In the genomic region with DNA sequence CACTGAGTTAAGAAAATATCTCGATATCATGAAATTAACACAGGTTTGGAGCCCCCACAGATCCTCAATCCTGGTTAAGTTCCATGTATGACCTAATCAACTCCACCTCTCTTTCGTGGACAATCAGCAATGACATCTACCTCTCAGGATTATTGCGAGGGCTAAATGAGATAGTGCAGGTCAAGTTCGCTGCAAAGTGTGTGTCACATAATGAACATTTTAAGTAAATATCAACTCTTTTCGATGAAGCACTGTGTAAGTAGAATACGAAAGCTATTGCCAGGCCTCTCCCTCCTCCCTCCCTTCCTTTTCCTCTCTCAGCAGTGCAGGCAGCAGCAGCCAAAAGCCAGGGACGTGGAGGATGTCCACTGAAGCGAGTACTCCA, we compare ENCODE assay signal across 8 cellular contexts. TPM values are rescaled to one million over a fixed set of nuclear protein-coding genes. Genes with fewer than 3 reads are reported as not detected.
DNase-seq lines count a peak whose midpoint lies in the region; ATAC-seq and TF ChIP-seq lines count a peak whose summit lies in the region.

No MANE protein-coding gene starts in this region.

- peak overlapping the region; percentile 84 for H3K27ac Mint-ChIP-seq in CD8-positive, alpha-beta T cell
- H3K27ac Mint-ChIP-seq in neural crest cell (ENCODE audit: unreplicated experiment): peak overlapping the region; percentile 87

- no peaks in the 10 kb centered on the region for H4K20me1 ChIP-seq in KMS-11 (ENCODE audit: insufficient read depth)

- H3K27me3 Mint-ChIP-seq in CD8-positive, alpha-beta T cell (ENCODE audit: low read depth): no peaks in the 10 kb centered on the region
- H3K27me3 Mint-ChIP-seq in neural crest cell (ENCODE audit: low read depth): no peaks in the 10 kb centered on the region

- POLR2A ChIA-PET in CD8-positive, alpha-beta T cell (lab: Charles Lee): interaction anchor here (0.6 to 2.2 kb wide), 4 partner anchors 11 to 79 kb away, joined by 3 to 6 read pairs (median 3); partner anchors contain the start of gene DDX59

- peaks cover 37% of the 10 kb centered on the region for H3K79me2 ChIP-seq in KMS-11 (ENCODE audit: insufficient read depth, low read depth)

- H3K4me1 ChIP-seq in CD8-positive, alpha-beta T cell (ENCODE audit: insufficient read depth, low read length): peaks cover 25% of the 10 kb centered on the region
- peaks cover 37% of the 10 kb centered on the region for H3K4me1 ChIP-seq in KMS-11 (ENCODE audit: low read depth, poor library complexity, severe bottlenecking)

- H3K9ac ChIP-seq in KMS-11: peak overlapping the region; percentile 95; the same call in 1 of the 2 replicates

- H3K36me3 ChIP-seq in CD8-positive, alpha-beta T cell (ENCODE audit: insufficient read depth, low read length): no peaks in the 10 kb centered on the region
- no peaks in the 10 kb centered on the region for H3K36me3 ChIP-seq in KMS-11 (ENCODE audit: insufficient read depth)

- no peak for TF ChIP-seq CTCF in CD8-positive, alpha-beta T cell (IDR thresholded peaks at IDR 0.05)
- no peak for TF ChIP-seq CTCF in KMS-11 (conservative IDR thresholded peaks at IDR 0.05; ENCODE audit: low read depth, low read length)
- TF ChIP-seq CTCF in coronary artery (IDR thresholded peaks at IDR 0.05): no peak
- no peak for TF ChIP-seq CTCF in neural crest cell (conservative IDR thresholded peaks at IDR 0.05)

- peak overlapping the region; percentile 11 for H3K27ac ChIP-seq in CD8-positive, alpha-beta T cell (ENCODE audit: low read depth, low read length)
- H3K27ac ChIP-seq in KMS-11 (peak overlapping the region; percentile 10; the same call in 1 of the 2 replicates), coronary artery (peak overlapping the region; percentile 97 to 100)

- peaks cover 31% of the 10 kb centered on the region for H3K4me1 Mint-ChIP-seq in CD8-positive, alpha-beta T cell (ENCODE audit: low read depth)
- peaks cover 55% of the 10 kb centered on the region for H3K4me1 Mint-ChIP-seq in neural crest cell

- H2AFZ ChIP-seq in KMS-11 (ENCODE audit: low read depth): peak overlapping the region; percentile 84

- no peak for DNase-seq in CD8-positive, alpha-beta T cell
- DNase-seq in coronary artery (ENCODE audit: low spot score) (no peak), neural crest cell (ENCODE audit: low read depth, low spot score) (no peak), NCI-H82 (lab: John Stamatoyannopoulos, UW) (no peak), CD1c-positive myeloid dendritic cell (ENCODE audit: extremely low spot score) (no peak), OCI-M2 (lab: John Stamatoyannopoulos, UW; ENCODE audit: unreplicated experiment) (no peak)

- peaks cover 2% of the 10 kb centered on the region for H3K36me3 Mint-ChIP-seq in CD8-positive, alpha-beta T cell
- H3K36me3 Mint-ChIP-seq in neural crest cell (ENCODE audit: low read depth): peaks cover 2% of the 10 kb centered on the region

- no peaks in the 10 kb centered on the region for H3K9me3 Mint-ChIP-seq in CD8-positive, alpha-beta T cell
- no peaks in the 10 kb centered on the region for H3K9me3 Mint-ChIP-seq in neural crest cell

- CTCF ChIA-PET in CD8-positive, alpha-beta T cell (lab: Charles Lee): interaction anchor here (1.2 kb wide), 1 partner anchor 116 kb away, joined by 7 read pairs; no protein-coding TSS in a partner anchor

- peak overlapping the region; percentile 93 for H3K4me3 Mint-ChIP-seq in CD8-positive, alpha-beta T cell
- H3K4me3 Mint-ChIP-seq in neural crest cell: peak overlapping the region; percentile 99

- peak overlapping the region; percentile 69 for H3K4me2 ChIP-seq in KMS-11

- intact Hi-C loops in CD8-positive, alpha-beta T cell (cut with DNase I, micrococcal nuclease): loop anchor here (2.0 to 10.0 kb wide), 5 partner anchors 64 to 412 kb away; partner anchors contain the start of gene KIF14 (in 1 of the 2)

- no peaks in the 10 kb centered on the region for H3K9me3 ChIP-seq in CD8-positive, alpha-beta T cell (ENCODE audit: low read length)

- H3K27me3 ChIP-seq in CD8-positive, alpha-beta T cell (ENCODE audit: insufficient read depth, low read length): no peaks in the 10 kb centered on the region
- H3K27me3 ChIP-seq in KMS-11 (ENCODE audit: insufficient read depth, low read depth): no peaks in the 10 kb centered on the region

- no peak for ATAC-seq in CD8-positive, alpha-beta T cell
- no peak for ATAC-seq in HG02973 (IDR thresholded peaks at IDR 0.05; ENCODE audit: unreplicated experiment)

- H3K4me3 ChIP-seq in CD8-positive, alpha-beta T cell (ENCODE audit: low read depth, low read length): peak overlapping the region; percentile 56
- H3K4me3 ChIP-seq in KMS-11 (IDR thresholded peaks at IDR 0.05; ENCODE audit: insufficient read depth, low read depth, low read length) (peak overlapping the region; percentile 43), coronary artery (peak overlapping the region; percentile 99)

RNA-seq across cellular contexts. Expression of gene CAMSAP2, which starts 0.4 kb away (rescaled TPM):
- 1 to 10 TPM; 1.7 to 2.2 TPM for total RNA-seq in CD8-positive, alpha-beta T cell
- 40.3 and 44.8 TPM in 2 replicates for total RNA-seq in neural crest cell

Comparison
In these comparisons a context has a peak if more than half of its experiments do, and no peak if none do; other contexts are left out.
1. H3K27ac ChIP-seq: peak in every context shown above with its lines; median percentile 98 in coronary artery; 11 in CD8-positive, alpha-beta T cell; 10 in KMS-11.
2. H3K4me3 ChIP-seq: peak in every context shown above with its lines; median percentile 99 in coronary artery; 56 in CD8-positive, alpha-beta T cell; 43 in KMS-11.
3. RNA of gene CAMSAP2, which starts 0.4 kb away (total RNA-seq): 40.3 to 44.8 TPM in neural crest cell; 1.7 to 2.2 TPM in CD8-positive, alpha-beta T cell; every median in the first group is over 10 times any median in the second.